Comparison of ENCODE assay signal across 22 cellular contexts in genomic region chr2:171470129-171470528, GRCh38. TPM values are rescaled to one million over a fixed set of nuclear protein-coding genes. Genes with fewer than 3 reads are reported as not detected.
DNase-seq lines count a peak whose midpoint lies in the region; ATAC-seq, FAIRE-seq and TF ChIP-seq lines count a peak whose summit lies in the region.
"Had no signal": no experiment of that assay in that cellular context is flagged by ENCODE, and none has a peak within 500 bp of the region (broad histone marks: within the 10 kb centered on the region; RNA-seq: fewer than 3 reads in every experiment).

No MANE protein-coding gene starts in this region.

- DNase-seq in A549 (ENCODE audit: low read depth in 1 of 2, low spot score in 1 of 2) (no peak), IMR-90 (no peak), mesenchymal stem cell (no peak), thyroid gland (no peak), middle frontal gyrus (ENCODE audit: extremely low spot score, low spot score) (no peak), H7 (no peak)
- no peak for DNase-seq in stimulated activated CD8-positive, alpha-beta memory T cell treated with anti-CD3 and anti-CD28 coated beads, Interleukin-4, amount 100 ng/mL, for 48 hours
- DNase-seq: 8988T; AML-193; Caco-2; Calu3; CD4-positive, alpha-beta T cell; CD8-positive, alpha-beta T cell; DMS79 treated with DMSO at 0.1 percent for 48 hours; GF-D8 had no signal

- H3K9ac ChIP-seq in IMR-90 (ENCODE audit: low read depth, low read length) (no peak overlapping the region), mesenchymal stem cell (ENCODE audit: low read length) (no peak overlapping the region)
- H3K9ac ChIP-seq: BLaER1 treated with 17β-estradiol and CSF1 and Interleukin-3, amounts not matched to agents 10 nM and 100 nM had no signal

- H2BK15ac ChIP-seq in IMR-90 (ENCODE audit: low read depth, low read length) = no peak overlapping the region
- no peak overlapping the region for H2BK15ac ChIP-seq in mesenchymal stem cell (ENCODE audit: low read depth, poor library complexity, severe bottlenecking)

- H3K79me1 ChIP-seq in IMR-90 (ENCODE audit: low read depth in 1 of 2, low read length in 2 of 2) (no peaks in the 10 kb centered on the region), mesenchymal stem cell (replicated peaks; ENCODE audit: low read length, poor library complexity, severe bottlenecking) (no peaks in the 10 kb centered on the region)

- TF ChIP-seq EP300 in A549 (IDR thresholded peaks at IDR 0.05) = no peak

- no peak overlapping the region for H3K4ac ChIP-seq in IMR-90 (ENCODE audit: low read depth, low read length)
- no peak overlapping the region for H3K4ac ChIP-seq in mesenchymal stem cell (ENCODE audit: low read depth in 1 of 2, low read length in 2 of 2)

- H3K4me2 ChIP-seq in A549 (no peak overlapping the region), IMR-90 (ENCODE audit: low read depth, low read length) (no peak overlapping the region), mesenchymal stem cell (ENCODE audit: low read length, poor library complexity, severe bottlenecking) (no peak overlapping the region)
- H3K4me2 ChIP-seq: BLaER1 treated with 17β-estradiol and CSF1 and Interleukin-3, amounts not matched to agents 10 nM and 100 nM had no signal

- 93% methylated on average over 5 of the region's 5 CpGs for WGBS in A549 (ENCODE audit: missing lambda C conversion rate)
- 100% methylated on average over 2 of the region's 5 CpGs; no CpG with 5 or more reads in 1 of the 2 experiments for WGBS in IMR-90 (ENCODE audit: extremely low coverage in 2 of 2, insufficient read length in 1 of 2), 2 experiments
- 86% methylated on average over 5 of the region's 5 CpGs for WGBS in mesenchymal stem cell
- WGBS in thyroid gland, 2 donors = 88 to 96% methylated on average over 5 of the region's 5 CpGs

- no peak for TF ChIP-seq CTCF in A549 (IDR thresholded peaks at IDR 0.05)
- no peak for TF ChIP-seq CTCF in IMR-90 (conservative IDR thresholded peaks at IDR 0.05; ENCODE audit: low read depth, low read length)
- no peak for TF ChIP-seq CTCF in thyroid gland (IDR thresholded peaks at IDR 0.05)

- in situ Hi-C loops in IMR-90 (cut with MboI; ENCODE audit: low sequenced_read_pairs) = no loop called here

- no peak overlapping the region for H3K4me3 ChIP-seq in A549
- H3K4me3 ChIP-seq in IMR-90 (ENCODE audit: insufficient read depth, low read depth, low read length) = no peak overlapping the region
- no peak overlapping the region for H3K4me3 ChIP-seq in mesenchymal stem cell (ENCODE audit: insufficient read depth in 1 of 2, low read depth in 1 of 2, low read length in 2 of 2)
- H3K4me3 ChIP-seq in thyroid gland (replicated peaks in 1 of 3) = no peak overlapping the region
- H3K4me3 ChIP-seq in H7 (ENCODE audit: insufficient read depth, low read depth, low read length) = no peak overlapping the region
- H3K4me3 ChIP-seq: BLaER1 treated with 17β-estradiol and CSF1 and Interleukin-3, amounts not matched to agents 10 nM and 100 nM had no signal

- H3K27me3 ChIP-seq in IMR-90 (ENCODE audit: control insufficient read depth, insufficient read depth, low read length) = no peaks in the 10 kb centered on the region
- H3K27me3 ChIP-seq in mesenchymal stem cell (ENCODE audit: control insufficient read depth in 1 of 2, insufficient read depth in 1 of 2, low read length in 2 of 2) = no peaks in the 10 kb centered on the region
- no peaks in the 10 kb centered on the region for H3K27me3 ChIP-seq in thyroid gland
- H3K27me3 ChIP-seq in H7 (ENCODE audit: control insufficient read depth, insufficient read depth, low read length) = no peaks in the 10 kb centered on the region
- H3K27me3 ChIP-seq: BLaER1 treated with 17β-estradiol and CSF1 and Interleukin-3, amounts not matched to agents 10 nM and 100 nM had no signal

- FAIRE-seq in A549 (lab: Jason Lieb, UNC) = no peak
- FAIRE-seq: A204.1, D721Med, G401.6, GM19239 had no signal

- no peak for TF ChIP-seq RAD21 in A549 (conservative IDR thresholded peaks at IDR 0.05 in 1 of 2, IDR thresholded peaks at IDR 0.05 in 1 of 2)
- no peak for TF ChIP-seq RAD21 in IMR-90 (IDR thresholded peaks at IDR 0.05; ENCODE audit: low read length)

- H3K36me3 ChIP-seq in IMR-90 (ENCODE audit: control insufficient read depth, insufficient read depth, low read length) = peaks cover 15% of the 10 kb centered on the region
- peaks cover 0 to 64% of the 10 kb centered on the region in 2 experiments for H3K36me3 ChIP-seq in mesenchymal stem cell (ENCODE audit: control insufficient read depth in 1 of 2, insufficient read depth in 2 of 2, low read depth in 1 of 2, low read length in 2 of 2)
- H3K36me3 ChIP-seq in thyroid gland = no peaks in the 10 kb centered on the region
- peaks cover 14% of the 10 kb centered on the region for H3K36me3 ChIP-seq in H7 (replicated peaks; ENCODE audit: control insufficient read depth, insufficient read depth, low read length)

- no peak overlapping the region for H2AFZ ChIP-seq in IMR-90 (replicated peaks; ENCODE audit: low read length, poor library complexity)
- no peak overlapping the region for H2AFZ ChIP-seq in mesenchymal stem cell (ENCODE audit: low read depth, low read length)

- no peak overlapping the region for H3K14ac ChIP-seq in IMR-90 (replicated peaks; ENCODE audit: low read depth, low read length)
- no peak overlapping the region for H3K14ac ChIP-seq in mesenchymal stem cell (ENCODE audit: low read length in 2 of 2)

- H2AK5ac ChIP-seq in IMR-90 (ENCODE audit: low read depth, low read length) (no peak overlapping the region), mesenchymal stem cell (ENCODE audit: low read length, severe bottlenecking) (peak overlapping the region; percentile 28)

- H4K20me1 ChIP-seq in IMR-90 (ENCODE audit: insufficient read depth, low read length) = no peaks in the 10 kb centered on the region
- H4K20me1 ChIP-seq: BLaER1 treated with 17β-estradiol and CSF1 and Interleukin-3, amounts not matched to agents 10 nM and 100 nM had no signal

- no peak overlapping the region for H4K5ac ChIP-seq in IMR-90 (ENCODE audit: low read depth, low read length)

- H2BK5ac ChIP-seq in IMR-90 (ENCODE audit: low read depth, low read length, poor library complexity, severe bottlenecking) (no peak overlapping the region), mesenchymal stem cell (ENCODE audit: low read depth, low read length, poor library complexity, severe bottlenecking) (no peak overlapping the region)

- no peak overlapping the region for H3K27ac ChIP-seq in A549
- no peak overlapping the region for H3K27ac ChIP-seq in IMR-90 (ENCODE audit: insufficient read depth, low read length)
- H3K27ac ChIP-seq in mesenchymal stem cell (ENCODE audit: low read length, poor library complexity, severe bottlenecking) = no peak overlapping the region
- H3K27ac ChIP-seq in thyroid gland = peak overlapping the region; percentile 40 to 92 (median 88)
- H3K27ac ChIP-seq: BLaER1 treated with 17β-estradiol and CSF1 and Interleukin-3, amounts not matched to agents 10 nM and 100 nM; C4-2B had no signal

- dilution Hi-C loops in IMR-90 (cut with HindIII; ENCODE audit: low sequenced_read_pairs, unreplicated experiment) = no loop called here

- POLR2A ChIA-PET in A549 (lab: Yijun Ruan, JAX) (no interaction called here), IMR-90 (lab: Charles Lee; ENCODE audit: unreplicated experiment) (no interaction called here)

- no peaks in the 10 kb centered on the region for H3K9me1 ChIP-seq in IMR-90 (ENCODE audit: insufficient read depth, low read length)

- H3K9me3 ChIP-seq in A549 (no peaks in the 10 kb centered on the region), IMR-90 (ENCODE audit: control insufficient read depth, insufficient read depth, low read length) (no peaks in the 10 kb centered on the region), mesenchymal stem cell (ENCODE audit: control insufficient read depth, low read length) (no peaks in the 10 kb centered on the region), thyroid gland (no peaks in the 10 kb centered on the region)
- H3K9me3 ChIP-seq: BLaER1 treated with 17β-estradiol and CSF1 and Interleukin-3, amounts not matched to agents 10 nM and 100 nM; Caco-2 had no signal

- no peak overlapping the region for H3K23ac ChIP-seq in IMR-90 (ENCODE audit: low read depth, low read length)
- no peak overlapping the region for H3K23ac ChIP-seq in mesenchymal stem cell (ENCODE audit: low read length in 2 of 2)

- no peak overlapping the region for H2AK9ac ChIP-seq in IMR-90 (replicated peaks; ENCODE audit: low read depth, low read length, poor library complexity)

- intact Hi-C loops in IMR-90 (cut with micrococcal nuclease) = no loop called here
- intact Hi-C loops in thyroid gland (cut with DNase I) = no loop called here

- H3K18ac ChIP-seq in IMR-90 (ENCODE audit: low read depth, low read length) = no peak overlapping the region
- H3K18ac ChIP-seq in mesenchymal stem cell (ENCODE audit: low read depth in 1 of 2, low read length in 2 of 2) = no peak overlapping the region

- ATAC-seq in A549 (no peak), IMR-90 (ENCODE audit: low read depth) (no peak)
- ATAC-seq: CD8-positive, alpha-beta T cell had no signal

- CTCF ChIA-PET in A549 (lab: Yijun Ruan, JAX) = interaction anchor here (0.9 kb wide), 1 partner anchor 703 kb away, joined by 3 read pairs; no protein-coding TSS in a partner anchor
- CTCF ChIA-PET in IMR-90 (lab: Yijun Ruan, JAX) = interaction anchor here (0.6 kb wide), 1 partner anchor 396 kb away, joined by 4 read pairs; no protein-coding TSS in a partner anchor

- H3K56ac ChIP-seq in IMR-90 (ENCODE audit: extremely low read depth, insufficient read depth, low read length) = no peak overlapping the region

- H3K4me1 ChIP-seq in A549 = no peaks in the 10 kb centered on the region
- H3K4me1 ChIP-seq in IMR-90 (ENCODE audit: control insufficient read depth, insufficient read depth, low read length) = no peaks in the 10 kb centered on the region
- peaks cover 1% of the 10 kb centered on the region for H3K4me1 ChIP-seq in mesenchymal stem cell (ENCODE audit: control insufficient read depth, insufficient read depth, low read depth, low read length)
- peaks cover 32 to 33% of the 10 kb centered on the region in 2 donors for H3K4me1 ChIP-seq in thyroid gland
- H3K4me1 ChIP-seq: BLaER1 treated with 17β-estradiol and CSF1 and Interleukin-3, amounts not matched to agents 10 nM and 100 nM; Caco-2 had no signal

- H4K91ac ChIP-seq in IMR-90 (ENCODE audit: insufficient read depth, low read depth, low read length) = no peak overlapping the region
- H4K91ac ChIP-seq in mesenchymal stem cell (ENCODE audit: low read length) = no peak overlapping the region

- H2BK20ac ChIP-seq in IMR-90 (ENCODE audit: low read depth, low read length) = no peak overlapping the region

- TF ChIP-seq POLR2A in A549 (IDR thresholded peaks at IDR 0.05; ENCODE audit: low read length) = no peak
- no peak for TF ChIP-seq POLR2A in IMR-90 (IDR thresholded peaks at IDR 0.05; ENCODE audit: low read depth, low read length)
- TF ChIP-seq POLR2A in thyroid gland (IDR thresholded peaks at IDR 0.05) = no peak

- no peak overlapping the region for H2BK12ac ChIP-seq in mesenchymal stem cell (ENCODE audit: low read length in 2 of 2)

- H2BK120ac ChIP-seq in IMR-90 (ENCODE audit: low read depth, low read length) (no peak overlapping the region), mesenchymal stem cell (ENCODE audit: low read depth, low read length) (no peak overlapping the region)

- H4K8ac ChIP-seq in IMR-90 (ENCODE audit: low read depth in 2 of 2, low read length in 2 of 2) (no peak overlapping the region), mesenchymal stem cell (ENCODE audit: low read length) (no peak overlapping the region)

- no TSS peak for BruUV-seq in IMR-90 (replicated peaks; lab: Mats Ljungman, UMichigan)

RNA-seq across cellular contexts. Expression of gene DCAF17, which starts 36.1 kb away (rescaled TPM):
- polyA plus RNA-seq in A549 (2011; rRNA removed) = 23.9 and 26.9 TPM in 2 replicates
- polyA plus RNA-seq in A549 (2012; cell fraction: cytosol; rRNA removed) = 3.3 and 4.0 TPM in 2 replicates
- polyA plus RNA-seq in A549 (2012; cell fraction: nucleus; rRNA removed) = 2.7 and 4.3 TPM in 2 replicates
- 11.5 to 12.6 TPM (median 12.6 TPM) in 3 replicates for polyA plus RNA-seq in A549 (2017; fragmentation: RNase III; extraction: RNeasy Plus Mini Kit Qiagen cat#74134 plus additional on column Dnase treatment)
- polyA minus RNA-seq in A549 (2011; rRNA and poly(A)+ RNA removed) = 17.1 and 19.0 TPM in 2 replicates
- 13.1 and 22.8 TPM in 2 replicates for total RNA-seq in IMR-90 (2012; rRNA removed)
- 5.0 and 6.7 TPM in 2 replicates for polyA plus RNA-seq in IMR-90 (2012; rRNA removed)
- 0.98 and 1.5 TPM in 2 replicates for polyA plus RNA-seq in IMR-90 (2012; cell fraction: cytosol; rRNA removed)
- 1.9 and 10.9 TPM in 2 replicates for polyA plus RNA-seq in IMR-90 (2012; cell fraction: nucleus; rRNA removed; ENCODE audit: low replicate concordance)
- polyA plus RNA-seq in mesenchymal stem cell (2013, experiment 1 of 2) = 5.9 TPM
- 6.7 TPM for polyA plus RNA-seq in mesenchymal stem cell (2013, experiment 2 of 2)
- 10 to 100 TPM; 38.7 to 52.1 (median 46.2) TPM for total RNA-seq in thyroid gland
- total RNA-seq in H7 (2014; rRNA removed; shearing (Covaris generic)) = 15.1 and 22.9 TPM in 2 replicates

RNA-seq across cellular contexts. Expression of gene METTL8, which starts 36.3 kb away (rescaled TPM):
- 44.4 and 58.3 TPM in 2 replicates for polyA plus RNA-seq in A549 (2011; rRNA removed)
- polyA plus RNA-seq in A549 (2012; cell fraction: cytosol; rRNA removed) = 7.3 and 8.6 TPM in 2 replicates
- 4.3 and 6.3 TPM in 2 replicates for polyA plus RNA-seq in A549 (2012; cell fraction: nucleus; rRNA removed)
- polyA plus RNA-seq in A549 (2017; fragmentation: RNase III; extraction: RNeasy Plus Mini Kit Qiagen cat#74134 plus additional on column Dnase treatment) = 21.1 to 24.0 TPM (median 21.8 TPM) in 3 replicates
- 22.6 and 23.1 TPM in 2 replicates for polyA minus RNA-seq in A549 (2011; rRNA and poly(A)+ RNA removed)
- total RNA-seq in IMR-90 (2012; rRNA removed) = 10.6 and 20.0 TPM in 2 replicates
- polyA plus RNA-seq in IMR-90 (2012; rRNA removed) = 6.4 and 6.9 TPM in 2 replicates
- 2.0 and 4.4 TPM in 2 replicates for polyA plus RNA-seq in IMR-90 (2012; cell fraction: cytosol; rRNA removed)
- 1.8 and 5.5 TPM in 2 replicates for polyA plus RNA-seq in IMR-90 (2012; cell fraction: nucleus; rRNA removed; ENCODE audit: low replicate concordance)
- polyA plus RNA-seq in mesenchymal stem cell (2013, experiment 1 of 2) = 15.9 TPM
- 14.7 TPM for polyA plus RNA-seq in mesenchymal stem cell (2013, experiment 2 of 2)
- total RNA-seq in thyroid gland = 10 to 100 TPM; 10.6 to 13.7 (median 13.2) TPM
- 28.9 and 43.2 TPM in 2 replicates for total RNA-seq in H7 (2014; rRNA removed; shearing (Covaris generic))

RNA-seq across cellular contexts. Expression of gene CYBRD1, which starts 52.1 kb away (rescaled TPM):
- polyA plus RNA-seq in A549 (2011; rRNA removed) (46.6 and 50.8 TPM in 2 replicates), A549 (2017; fragmentation: RNase III; extraction: RNeasy Plus Mini Kit Qiagen cat#74134 plus additional on column Dnase treatment) (25.3 to 31.6 TPM (median 30.5 TPM) in 3 replicates), IMR-90 (2012; rRNA removed) (48.8 and 53.2 TPM in 2 replicates)
- 14.3 and 20.5 TPM in 2 replicates for polyA plus RNA-seq in A549 (2012; cell fraction: cytosol; rRNA removed)
- 9.4 and 12.9 TPM in 2 replicates for polyA plus RNA-seq in A549 (2012; cell fraction: nucleus; rRNA removed)
- 37.4 and 37.7 TPM in 2 replicates for polyA minus RNA-seq in A549 (2011; rRNA and poly(A)+ RNA removed)
- total RNA-seq in IMR-90 (2012; rRNA removed) (103 and 119 TPM in 2 replicates), thyroid gland (100 to 1,000 TPM; 462 to 802 (median 490) TPM)
- 55.0 and 65.2 TPM in 2 replicates for polyA plus RNA-seq in IMR-90 (2012; cell fraction: cytosol; rRNA removed)
- polyA plus RNA-seq in IMR-90 (2012; cell fraction: nucleus; rRNA removed; ENCODE audit: low replicate concordance) = 16.5 and 30.7 TPM in 2 replicates
- 70.7 TPM for polyA plus RNA-seq in mesenchymal stem cell (2013, experiment 1 of 2)
- 74.4 TPM for polyA plus RNA-seq in mesenchymal stem cell (2013, experiment 2 of 2)
- 2.4 and 4.0 TPM in 2 replicates for total RNA-seq in H7 (2014; rRNA removed; shearing (Covaris generic))
- total RNA-seq: B cell had no signal

Comparison
In these comparisons a context has a peak if more than half of its experiments do, and no peak if none do; other contexts are left out.
1. H3K27ac ChIP-seq: peak in thyroid gland (3 of 3); none in A549 (0 of 2), IMR-90 (single experiment) and mesenchymal stem cell (single experiment).
2. RNA of gene CYBRD1, which starts 52.1 kb away (total RNA-seq): 462 to 802 TPM in thyroid gland and 103 to 119 TPM in IMR-90; 2.4 to 4.0 TPM in H7; every median in the first group is over 10 times any median in the second.